In the genomic region with DNA sequence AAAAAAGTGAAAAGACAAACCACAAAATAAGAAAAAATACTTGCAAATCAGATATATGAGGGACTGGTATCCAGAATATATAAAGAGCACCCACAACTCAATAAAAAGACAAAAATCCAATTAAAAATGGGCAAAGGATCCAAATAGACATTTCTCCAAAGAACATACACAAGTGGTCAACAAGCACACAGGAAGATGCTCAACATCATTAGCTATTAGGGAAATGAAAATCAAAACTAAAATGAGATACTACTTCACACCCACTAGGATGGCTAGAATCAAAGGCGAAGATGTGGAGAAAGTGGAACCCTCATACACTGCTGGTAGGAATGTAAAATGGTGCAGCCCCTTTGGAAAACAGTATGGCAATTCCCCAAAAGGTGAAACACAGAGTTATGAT, we compare ENCODE assay signal across 16 cellular contexts. TPM values are rescaled to one million over a fixed set of nuclear protein-coding genes. Genes with fewer than 3 reads are reported as not detected.
DNase-seq lines count a peak whose midpoint lies in the region; ATAC-seq and TF ChIP-seq lines count a peak whose summit lies in the region.
"Had no signal": no experiment of that assay in that cellular context is flagged by ENCODE, and none has a peak within 500 bp of the region (broad histone marks: within the 10 kb centered on the region; RNA-seq: fewer than 3 reads in every experiment).

No MANE protein-coding gene starts in this region.

- H3K27ac Mint-ChIP-seq in activated CD4-positive, alpha-beta T cell treated with anti-CD3 and anti-CD28 coated beads, Interleukin-2, amount 10 ng/mL, durations not matched to agents 24 days and 14 days = no peak overlapping the region
- peak overlapping the region; percentile 98 for H3K27ac Mint-ChIP-seq in activated naive CD8-positive, alpha-beta T cell
- peak overlapping the region in 2 of 3 experiments; percentile 27 to 59 for H3K27ac Mint-ChIP-seq in nephron

- no peak for ATAC-seq in HG02884 (IDR thresholded peaks at IDR 0.05; ENCODE audit: unreplicated experiment)
- ATAC-seq: stimulated activated effector memory CD8-positive, alpha-beta T cell treated with anti-CD3 and anti-CD28 coated beads, Interleukin-12 subunit alpha, Interleukin-12 subunit beta, amount 100 ng/mL, for 72 hours; upper lobe of right lung had no signal

- H3K4me1 Mint-ChIP-seq in activated CD4-positive, alpha-beta T cell treated with anti-CD3 and anti-CD28 coated beads, Interleukin-2, amount 10 ng/mL, durations not matched to agents 24 days and 14 days = peaks cover 82% of the 10 kb centered on the region
- H3K4me1 Mint-ChIP-seq in activated naive CD8-positive, alpha-beta T cell (ENCODE audit: low read depth) = peaks cover 96% of the 10 kb centered on the region
- H3K4me1 Mint-ChIP-seq in nephron = peaks cover 54% of the 10 kb centered on the region

- intact Hi-C loops in activated CD4-positive, alpha-beta T cell treated with anti-CD3 and anti-CD28 coated beads, Interleukin-2, amount 10 ng/mL, durations not matched to agents 24 days and 14 days (cut with micrococcal nuclease) = loop anchor here (1.0 kb wide), 1 partner anchor 12 kb away; no protein-coding TSS in a partner anchor

- no peak for DNase-seq in activated CD4-positive, alpha-beta T cell treated with anti-CD3 and anti-CD28 coated beads, Interleukin-2, amount 10 ng/mL, durations not matched to agents 24 days and 14 days
- no peak for DNase-seq in activated CD4-positive, alpha-beta T cell treated with anti-CD3 and anti-CD28 coated beads, Interleukin-2, amount 50 U/mL, for 1 hour
- no peak for DNase-seq in stimulated activated CD4-positive, alpha-beta T cell treated with anti-CD3 and anti-CD28 coated beads, Interleukin-4, amount 100 ng/mL, for 1 hour
- DNase-seq: activated CD4-positive, alpha-beta T cell treated with anti-CD3 and anti-CD28 coated beads, Interleukin-2, amount 50 U/mL, for 4 hours; aorta; colonic mucosa; foreskin fibroblast; GOT3; MG63; NCI-H146; NCI-H748 treated with DMSO at 0.1 percent for 48 hours; upper lobe of right lung had no signal

- H3K27me3 Mint-ChIP-seq in activated CD4-positive, alpha-beta T cell treated with anti-CD3 and anti-CD28 coated beads, Interleukin-2, amount 10 ng/mL, durations not matched to agents 24 days and 14 days = no peaks in the 10 kb centered on the region
- no peaks in the 10 kb centered on the region for H3K27me3 Mint-ChIP-seq in activated naive CD8-positive, alpha-beta T cell
- H3K27me3 Mint-ChIP-seq in nephron (ENCODE audit: low read depth) = no peaks in the 10 kb centered on the region

- peaks cover 42% of the 10 kb centered on the region for H3K36me3 Mint-ChIP-seq in activated CD4-positive, alpha-beta T cell treated with anti-CD3 and anti-CD28 coated beads, Interleukin-2, amount 10 ng/mL, durations not matched to agents 24 days and 14 days (ENCODE audit: low read depth)
- peaks cover 10% of the 10 kb centered on the region for H3K36me3 Mint-ChIP-seq in activated naive CD8-positive, alpha-beta T cell
- peaks cover 11% of the 10 kb centered on the region for H3K36me3 Mint-ChIP-seq in nephron (ENCODE audit: low read depth)

- no peak for TF ChIP-seq CTCF in nephron (IDR thresholded peaks at IDR 0.05; ENCODE audit: unreplicated experiment in 3 of 3)

- H3K4me3 Mint-ChIP-seq in activated CD4-positive, alpha-beta T cell treated with anti-CD3 and anti-CD28 coated beads, Interleukin-2, amount 10 ng/mL, durations not matched to agents 24 days and 14 days = peak overlapping the region; percentile 24
- H3K4me3 Mint-ChIP-seq in activated naive CD8-positive, alpha-beta T cell = peak overlapping the region; percentile 52
- no peak overlapping the region for H3K4me3 Mint-ChIP-seq in nephron
- H3K4me3 Mint-ChIP-seq: stimulated activated effector memory CD8-positive, alpha-beta T cell treated with anti-CD3 and anti-CD28 coated beads, Interleukin-12 subunit alpha, Interleukin-12 subunit beta, amount 100 ng/mL, for 72 hours had no signal

- no peaks in the 10 kb centered on the region for H3K9me3 Mint-ChIP-seq in activated CD4-positive, alpha-beta T cell treated with anti-CD3 and anti-CD28 coated beads, Interleukin-2, amount 10 ng/mL, durations not matched to agents 24 days and 14 days
- H3K9me3 Mint-ChIP-seq in activated naive CD8-positive, alpha-beta T cell (ENCODE audit: low read depth) = no peaks in the 10 kb centered on the region
- H3K9me3 Mint-ChIP-seq in nephron = peaks cover 2% of the 10 kb centered on the region
- H3K9me3 Mint-ChIP-seq: stimulated activated effector memory CD8-positive, alpha-beta T cell treated with anti-CD3 and anti-CD28 coated beads, Interleukin-12 subunit alpha, Interleukin-12 subunit beta, amount 100 ng/mL, for 72 hours had no signal

RNA-seq across cellular contexts. Expression of gene DPM2, which starts 21.1 kb away (rescaled TPM):
- total RNA-seq in activated CD4-positive, alpha-beta T cell treated with anti-CD3 and anti-CD28 coated beads, Interleukin-2, amount 10 ng/mL, durations not matched to agents 24 days and 14 days = 62.7 and 65.1 TPM in 2 replicates

RNA-seq across cellular contexts. Expression of gene EEIG1, which starts 22.1 kb away (rescaled TPM):
- 56.1 and 64.4 TPM in 2 replicates for total RNA-seq in activated CD4-positive, alpha-beta T cell treated with anti-CD3 and anti-CD28 coated beads, Interleukin-2, amount 10 ng/mL, durations not matched to agents 24 days and 14 days

RNA-seq across cellular contexts. Expression of gene PIP5KL1, which starts 28.2 kb away (rescaled TPM):
- total RNA-seq in activated CD4-positive, alpha-beta T cell treated with anti-CD3 and anti-CD28 coated beads, Interleukin-2, amount 10 ng/mL, durations not matched to agents 24 days and 14 days = 0.89 and 0.90 TPM in 2 replicates

RNA-seq across cellular contexts. Expression of gene ST6GALNAC4, which starts 41.9 kb away (rescaled TPM):
- 28.0 and 28.3 TPM in 2 replicates for total RNA-seq in activated CD4-positive, alpha-beta T cell treated with anti-CD3 and anti-CD28 coated beads, Interleukin-2, amount 10 ng/mL, durations not matched to agents 24 days and 14 days

RNA-seq across cellular contexts. Expression of gene ST6GALNAC6, which starts 59.3 kb away (rescaled TPM):
- total RNA-seq in activated CD4-positive, alpha-beta T cell treated with anti-CD3 and anti-CD28 coated beads, Interleukin-2, amount 10 ng/mL, durations not matched to agents 24 days and 14 days = 53.3 and 61.2 TPM in 2 replicates

Comparison
In these comparisons a context has a peak if more than half of its experiments do, and no peak if none do; other contexts are left out.
1. H3K4me3 Mint-ChIP-seq: peak in activated CD4-positive, alpha-beta T cell treated with anti-CD3 and anti-CD28 coated beads, Interleukin-2, amount 10 ng/mL, durations not matched to agents 24 days and 14 days (single experiment) and activated naive CD8-positive, alpha-beta T cell (single experiment); none in nephron (0 of 3).